ENCODE assay signal across 8 cellular contexts in the genomic region with DNA sequence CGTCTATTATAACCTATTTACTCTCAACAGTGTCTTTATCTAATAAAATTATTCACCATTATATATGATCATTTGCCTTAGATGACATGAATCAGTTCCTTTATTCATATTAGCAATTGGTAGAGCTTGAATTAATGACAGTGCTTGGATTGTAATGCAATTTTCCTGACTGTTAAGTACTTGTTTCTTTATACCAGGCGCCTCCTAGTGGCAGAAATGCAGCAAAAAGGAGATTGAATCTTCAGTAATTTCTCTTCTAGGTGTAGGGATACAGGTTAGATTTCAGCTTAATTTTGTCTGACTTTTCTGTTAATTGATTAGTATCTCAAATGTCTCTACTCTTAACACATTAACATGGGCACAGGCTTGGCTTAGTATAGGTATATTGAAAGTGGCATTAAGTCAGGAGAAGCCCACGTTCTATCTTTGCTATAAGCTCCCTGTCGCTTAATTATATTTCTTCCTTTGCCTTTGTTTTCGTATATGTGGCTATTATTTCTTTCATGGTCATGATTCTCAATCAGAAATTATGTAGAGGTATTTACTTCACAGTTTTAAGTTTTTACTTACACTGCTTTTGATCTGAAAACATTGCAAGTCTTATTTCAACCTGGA. TPM values are rescaled to one million over a fixed set of nuclear protein-coding genes. Genes with fewer than 3 reads are reported as not detected.
DNase-seq lines count a peak whose midpoint lies in the region; ATAC-seq and TF ChIP-seq lines count a peak whose summit lies in the region.

No MANE protein-coding gene starts in this region.

- H3K27ac ChIP-seq in GM23248 (no peak overlapping the region), WERI-Rb-1 (no peak overlapping the region), coronary artery (no peak overlapping the region), right lobe of liver (no peak overlapping the region)

- peak; percentile 76 for TF ChIP-seq CTCF in AG09319 (IDR thresholded peaks at IDR 0.05; ENCODE audit: low read depth, low read length)
- peak; percentile 29 for TF ChIP-seq CTCF in WERI-Rb-1 (IDR thresholded peaks at IDR 0.05; ENCODE audit: low read depth, low read length)
- TF ChIP-seq CTCF in coronary artery (IDR thresholded peaks at IDR 0.05): peak; percentile 76
- peak; percentile 78 to 89 (median 86) for TF ChIP-seq CTCF in right lobe of liver (IDR thresholded peaks at IDR 0.05)

- no peak overlapping the region for H3K9ac ChIP-seq in GM23248

- H3K4me3 ChIP-seq in GM23248 (no peak overlapping the region), WERI-Rb-1 (ENCODE audit: low read depth, low read length) (no peak overlapping the region), coronary artery (no peak overlapping the region), right lobe of liver (no peak overlapping the region)

- no peak overlapping the region for H2AFZ ChIP-seq in GM23248

- H3K9me3 ChIP-seq in GM23248 (ENCODE audit: low read depth): no peaks in the 10 kb centered on the region
- H3K9me3 ChIP-seq in WERI-Rb-1 (ENCODE audit: severe bottlenecking): no peaks in the 10 kb centered on the region
- no peaks in the 10 kb centered on the region for H3K9me3 ChIP-seq in right lobe of liver

- no peaks in the 10 kb centered on the region for H3K9me2 ChIP-seq in GM23248 (ENCODE audit: insufficient read depth)

- peak; percentile 63 to 84 (median 76) for ATAC-seq in right lobe of liver
- no peak for ATAC-seq in GM18870 (IDR thresholded peaks at IDR 0.05; ENCODE audit: unreplicated experiment)

- H3K4me1 ChIP-seq in GM23248 (ENCODE audit: insufficient read depth): no peaks in the 10 kb centered on the region
- H3K4me1 ChIP-seq in right lobe of liver: no peaks in the 10 kb centered on the region

- H3K4me2 ChIP-seq in GM23248 (ENCODE audit: unreplicated experiment): no peak overlapping the region

- WGBS in GM23248 (ENCODE audit: low coverage in 1 of 2, low lambda C conversion rate in 2 of 2, missing lambda C conversion rate in 2 of 2), 2 experiments: 40 to 46% methylated on average over 5 of the region's 5 CpGs
- WGBS in right lobe of liver (ENCODE audit: insufficient coverage, low coverage, low lambda C conversion rate, missing lambda C conversion rate): 52% methylated on average over 5 of the region's 5 CpGs

- H3K27me3 ChIP-seq in GM23248 (replicated peaks; ENCODE audit: insufficient read depth): no peaks in the 10 kb centered on the region
- no peaks in the 10 kb centered on the region for H3K27me3 ChIP-seq in WERI-Rb-1 (ENCODE audit: insufficient read depth, low read depth, severe bottlenecking)
- H3K27me3 ChIP-seq in right lobe of liver: no peaks in the 10 kb centered on the region

- H3K79me2 ChIP-seq in GM23248 (ENCODE audit: insufficient read depth): no peaks in the 10 kb centered on the region

- no peak for TF ChIP-seq POLR2A in right lobe of liver (IDR thresholded peaks at IDR 0.05)

- in situ Hi-C loops in GM23248 (cut with MboI): loop anchor here (25.0 kb wide), 2 partner anchors 325 to 575 kb away; partner anchors contain the start of genes NHLRC3 and PROSER1

- intact Hi-C loops in right lobe of liver (cut with DNase I): no loop called here

- H3K36me3 ChIP-seq in GM23248 (ENCODE audit: low read depth) (no peaks in the 10 kb centered on the region), WERI-Rb-1 (no peaks in the 10 kb centered on the region), right lobe of liver (no peaks in the 10 kb centered on the region)

- DNase-seq in AG09319 (ENCODE audit: extremely low read depth, low read depth): no peak
- DNase-seq in GM23248: peak; percentile 74
- DNase-seq in NCI-H2171 (lab: John Stamatoyannopoulos, UW): peak; percentile 22
- DNase-seq in WERI-Rb-1: peak; percentile 46
- no peak for DNase-seq in coronary artery (ENCODE audit: low spot score)
- DNase-seq in right lobe of liver: peak in 2 of 3 donors; percentile 40 to 66
- DNase-seq in stimulated activated CD8-positive, alpha-beta memory T cell treated with anti-CD3 and anti-CD28 coated beads, Interleukin-4, amount 100 ng/mL, for 1 hour (ENCODE audit: low read depth in 2 of 2, low spot score in 1 of 2): peak; percentile 16 to 33

- H4K20me1 ChIP-seq in GM23248 (ENCODE audit: insufficient read depth): no peaks in the 10 kb centered on the region

- no peaks in the 10 kb centered on the region for H3F3A ChIP-seq in GM23248 (ENCODE audit: insufficient read depth)

RNA-seq across cellular contexts. Expression of gene LHFPL6, which starts 9.1 kb away (rescaled TPM):
- 74.4 and 91.2 TPM in 2 replicates for total RNA-seq in GM23248 (2014; rRNA removed; shearing (Covaris generic))
- 111 and 117 TPM in 2 replicates for polyA plus RNA-seq in GM23248 (2016; fragmentation: Nextera tagmentation; extraction: Ambion mirVana)
- total RNA-seq in right lobe of liver: 1 to 10 TPM; 3.0 to 8.4 (median 4.6) TPM

RNA-seq across cellular contexts. Expression of gene COG6, which starts 43.3 kb away (rescaled TPM):
- total RNA-seq in GM23248 (2014; rRNA removed; shearing (Covaris generic)): 40.4 and 53.9 TPM in 2 replicates
- 32.9 and 35.2 TPM in 2 replicates for polyA plus RNA-seq in GM23248 (2016; fragmentation: Nextera tagmentation; extraction: Ambion mirVana)
- total RNA-seq in right lobe of liver: 10 to 100 TPM in 4 of 6 experiments, 1 to 10 TPM in 2; 8.6 to 15.2 (median 12.2) TPM

Comparison
In these comparisons a context has a peak if more than half of its experiments do, and no peak if none do; other contexts are left out.
1. DNase-seq: peak in GM23248 (single experiment), NCI-H2171 (single experiment), WERI-Rb-1 (single experiment), right lobe of liver (2 of 3) and stimulated activated CD8-positive, alpha-beta memory T cell treated with anti-CD3 and anti-CD28 coated beads, Interleukin-4, amount 100 ng/mL, for 1 hour (2 of 2); none in AG09319 (single experiment) and coronary artery (single experiment).
2. CTCF ChIP-seq: peak in every context shown above with its lines; median percentile 86 in right lobe of liver; 76 in AG09319; 76 in coronary artery; 29 in WERI-Rb-1.